ENCODE assay signal across 8 cellular contexts in the genomic region with DNA sequence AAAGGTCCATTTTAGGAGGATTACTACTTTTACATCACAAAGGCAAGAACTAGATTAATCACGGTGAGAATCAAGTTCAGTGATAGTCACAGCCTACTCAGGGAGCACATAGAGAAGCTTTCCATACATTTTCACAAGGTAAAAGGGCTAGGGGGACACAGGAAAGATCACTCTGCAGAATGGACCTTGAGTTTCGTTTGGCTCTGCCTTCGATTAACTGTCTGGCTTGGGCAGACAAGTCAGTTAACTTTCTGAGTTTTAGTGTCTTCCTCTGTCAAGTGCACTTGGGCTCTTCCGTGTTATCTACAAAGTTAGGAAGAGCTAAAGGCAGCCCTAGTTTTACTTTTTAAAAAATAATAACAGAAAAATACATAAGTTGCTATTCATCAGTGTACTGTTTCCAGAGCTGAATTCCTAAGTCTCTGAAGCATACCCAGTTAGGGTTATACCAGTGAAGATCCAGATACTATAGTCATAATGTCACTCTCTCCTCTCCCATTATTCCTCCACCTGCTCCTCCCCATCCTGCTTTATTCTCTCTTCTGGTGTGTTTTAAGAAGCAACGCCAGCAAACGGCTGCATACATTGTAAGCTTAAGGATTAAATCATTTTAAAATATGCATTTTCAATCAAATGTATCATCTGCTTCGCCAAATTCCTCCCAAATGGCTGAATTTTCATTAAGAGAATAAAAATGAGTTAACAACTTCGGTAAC. TPM values are rescaled to one million over a fixed set of nuclear protein-coding genes. Genes with fewer than 3 reads are reported as not detected.
DNase-seq lines count a peak whose midpoint lies in the region; ATAC-seq and TF ChIP-seq lines count a peak whose summit lies in the region.

No MANE protein-coding gene starts in this region.

- H3K27me3 ChIP-seq in Loucy (ENCODE audit: insufficient read depth, low read length, poor library complexity, severe bottlenecking) (no peaks in the 10 kb centered on the region), mammary epithelial cell (ENCODE audit: insufficient read depth, low read length) (no peaks in the 10 kb centered on the region), mesendoderm (ENCODE audit: insufficient read depth, low read length, poor library complexity) (no peaks in the 10 kb centered on the region), aorta (ENCODE audit: control insufficient read depth in 1 of 2, insufficient read depth in 2 of 2, low read length in 1 of 2) (no peaks in the 10 kb centered on the region)

- H3K4me1 ChIP-seq in Loucy (ENCODE audit: insufficient read depth, low read length, poor library complexity, severe bottlenecking) (peaks cover 57% of the 10 kb centered on the region), mammary epithelial cell (ENCODE audit: insufficient read depth, low read length) (peaks cover 7% of the 10 kb centered on the region), mesendoderm (ENCODE audit: control insufficient read depth, low read depth, low read length) (no peaks in the 10 kb centered on the region), aorta (ENCODE audit: control insufficient read depth in 1 of 2, insufficient read depth in 2 of 2, low read length in 2 of 2) (peaks cover 1 to 2% of the 10 kb centered on the region in 2 donors)

- peak overlapping the region; percentile 94 for H3K4me2 ChIP-seq in Loucy (ENCODE audit: low read depth, low read length, poor library complexity, severe bottlenecking)
- H3K4me2 ChIP-seq in mammary epithelial cell (ENCODE audit: insufficient read depth, low read depth, low read length) = peak overlapping the region; percentile 99
- peak overlapping the region; percentile 88 for H3K4me2 ChIP-seq in mesendoderm (ENCODE audit: low read length)

- H3F3A ChIP-seq in Loucy (ENCODE audit: low read depth) = no peaks in the 10 kb centered on the region

- H2AFZ ChIP-seq in Loucy (ENCODE audit: low read length) (no peak overlapping the region), mammary epithelial cell (ENCODE audit: low read depth, low read length) (peak overlapping the region; percentile 60)

- no peak overlapping the region for H3K23ac ChIP-seq in mesendoderm (ENCODE audit: low read length)

- peaks cover 76% of the 10 kb centered on the region for H4K20me1 ChIP-seq in Loucy (ENCODE audit: insufficient read depth, low read length, poor library complexity, severe bottlenecking)
- H4K20me1 ChIP-seq in mammary epithelial cell (ENCODE audit: insufficient read depth, low read length) = no peaks in the 10 kb centered on the region

- DNase-seq in EH (ENCODE audit: low read depth) (peak; percentile 45), mammary epithelial cell (peak; percentile 17), mesendoderm (no peak), aorta (no peak), Kasumi-1 (lab: John Stamatoyannopoulos, UW) (no peak)

- BruUV-seq in mammary epithelial cell (replicated peaks; lab: Mats Ljungman, UMichigan) = no TSS peak

- no peak overlapping the region for H2AK5ac ChIP-seq in mesendoderm (ENCODE audit: low read length)

- H4K8ac ChIP-seq in mesendoderm (ENCODE audit: low read depth, low read length) = no peak overlapping the region

- no peak for TF ChIP-seq CTCF in Loucy (conservative IDR thresholded peaks at IDR 0.05; ENCODE audit: low read length)
- no peak for TF ChIP-seq CTCF in mammary epithelial cell (conservative IDR thresholded peaks at IDR 0.05 in 1 of 2, IDR thresholded peaks at IDR 0.05 in 1 of 2; ENCODE audit: extremely low read depth in 1 of 2, insufficient read depth in 1 of 2, low read depth in 1 of 2, low read length in 2 of 2)

- peak overlapping the region; percentile 72 for H3K27ac ChIP-seq in mammary epithelial cell (ENCODE audit: insufficient read depth, low read depth, low read length)
- H3K27ac ChIP-seq in mesendoderm (ENCODE audit: low read depth, low read length) = no peak overlapping the region
- no peak overlapping the region for H3K27ac ChIP-seq in aorta (ENCODE audit: low read depth in 1 of 2, low read length in 2 of 2)

- no peak overlapping the region for H3K4ac ChIP-seq in mesendoderm (ENCODE audit: low read depth, low read length)

- dilution Hi-C loops in mammary epithelial cell (cut with HindIII; ENCODE audit: low sequenced_read_pairs) = no loop called here

- ATAC-seq in aorta (ENCODE audit: low FRiP score) (no peak), HG03139 (IDR thresholded peaks at IDR 0.05; ENCODE audit: unreplicated experiment) (no peak), GM21737 (IDR thresholded peaks at IDR 0.05; ENCODE audit: unreplicated experiment) (no peak)

- no peaks in the 10 kb centered on the region for H3K9me3 ChIP-seq in Loucy (ENCODE audit: insufficient read depth, low read depth, low read length)
- H3K9me3 ChIP-seq in mammary epithelial cell (replicated peaks; ENCODE audit: insufficient read depth, low read length) = no peaks in the 10 kb centered on the region
- H3K9me3 ChIP-seq in aorta (ENCODE audit: control insufficient read depth, low read length) = no peaks in the 10 kb centered on the region

- H2BK5ac ChIP-seq in mesendoderm (ENCODE audit: low read length) = no peak overlapping the region

- H4K5ac ChIP-seq in mesendoderm (ENCODE audit: low read length) = no peak overlapping the region

- H3K9ac ChIP-seq in Loucy (ENCODE audit: low read depth, low read length, poor library complexity, severe bottlenecking) (peak overlapping the region; percentile 92), mammary epithelial cell (ENCODE audit: insufficient read depth, low read length) (peak overlapping the region; percentile 75), mesendoderm (ENCODE audit: low read length) (peak overlapping the region; percentile 91)

- peak overlapping the region; percentile 79 for H3K56ac ChIP-seq in mesendoderm (ENCODE audit: low read length)

- no peaks in the 10 kb centered on the region for H3K9me2 ChIP-seq in Loucy (replicated peaks; ENCODE audit: low read depth, low read length)

- peak overlapping the region; percentile 83 for H3K4me3 ChIP-seq in Loucy (ENCODE audit: low read length, poor library complexity, severe bottlenecking)
- peak overlapping the region; percentile 78 to 95 (median 79) for H3K4me3 ChIP-seq in mammary epithelial cell (replicated peaks in 1 of 3; ENCODE audit: insufficient read depth in 1 of 3, low read depth in 2 of 3, low read length in 3 of 3)
- peak overlapping the region; percentile 87 for H3K4me3 ChIP-seq in mesendoderm (ENCODE audit: low read length)
- H3K4me3 ChIP-seq in aorta (ENCODE audit: low read length in 2 of 2) = peak overlapping the region; percentile 58 to 86

- H2BK15ac ChIP-seq in mesendoderm (replicated peaks; ENCODE audit: low read depth) = no peak overlapping the region

- no peak overlapping the region for H3K18ac ChIP-seq in mesendoderm (ENCODE audit: low read length)

- H3K36me3 ChIP-seq in Loucy (ENCODE audit: insufficient read depth, low read length) = no peaks in the 10 kb centered on the region
- no peaks in the 10 kb centered on the region for H3K36me3 ChIP-seq in mammary epithelial cell (ENCODE audit: insufficient read depth, low read length)
- H3K36me3 ChIP-seq in mesendoderm (ENCODE audit: control insufficient read depth, insufficient read depth, low read length) = no peaks in the 10 kb centered on the region
- no peaks in the 10 kb centered on the region for H3K36me3 ChIP-seq in aorta (ENCODE audit: control insufficient read depth in 1 of 2, insufficient read depth in 2 of 2, low read length in 1 of 2)

- in situ Hi-C loops in mammary epithelial cell (cut with MboI; ENCODE audit: low sequenced_read_pairs in 2 of 2) = no loop called here

- WGBS in mammary epithelial cell (ENCODE audit: low coverage, missing lambda C conversion rate) = 7% methylated on average over 8 of the region's 8 CpGs
- WGBS in mesendoderm (ENCODE audit: extremely low coverage, insufficient coverage, low lambda C conversion rate) = no CpG with 5 or more reads among the region's 8 CpGs
- WGBS in aorta, 2 donors = 5 to 6% methylated on average over 8 of the region's 8 CpGs

- H3K79me2 ChIP-seq in Loucy (ENCODE audit: insufficient read depth, low read length) (peaks cover 85% of the 10 kb centered on the region), mammary epithelial cell (ENCODE audit: insufficient read depth, low read length) (peaks cover 82% of the 10 kb centered on the region), mesendoderm (ENCODE audit: control insufficient read depth, insufficient read depth, low read length) (peaks cover 40% of the 10 kb centered on the region)

- peaks cover under 1% of the 10 kb centered on the region for H3K79me1 ChIP-seq in mesendoderm (ENCODE audit: low read length)

- CTCF ChIA-PET in mammary epithelial cell (lab: Charles Lee; ENCODE audit: low non-redundant PET) = interaction anchor here (0.7 kb wide), 1 partner anchor 19 kb away, joined by 4 read pairs; no protein-coding TSS in a partner anchor

- H2BK120ac ChIP-seq in mesendoderm (ENCODE audit: low read depth, low read length) = no peak overlapping the region

- intact Hi-C loops in mammary epithelial cell (cut with micrococcal nuclease) (no loop called here), aorta (cut with DNase I) (no loop called here)

RNA-seq across cellular contexts. Expression of a gene that starts 1.7 kb away (rescaled TPM):
- 10 to 100 TPM; 64.6 to 75.7 TPM for total RNA-seq in mammary epithelial cell
- polyA plus RNA-seq in mammary epithelial cell = 23.9 TPM
- polyA minus RNA-seq in mammary epithelial cell = 73.6 TPM
- 57.2 TPM for polyA plus RNA-seq in mesendoderm (2013, experiment 1 of 2)
- 58.5 TPM for polyA plus RNA-seq in mesendoderm (2013, experiment 2 of 2)
- total RNA-seq in aorta = 100 to 1,000 TPM in 1 of 2 donors, 10 to 100 TPM in 1; 63.5 to 120 TPM
- polyA plus RNA-seq in aorta = 10 to 100 TPM; 12.9 to 13.7 TPM

RNA-seq across cellular contexts. Expression of a gene that starts 2.5 kb away (rescaled TPM):
- total RNA-seq in mammary epithelial cell = 10 to 100 TPM; 34.7 to 42.1 TPM
- polyA plus RNA-seq in mammary epithelial cell = 22.4 TPM
- 33.5 TPM for polyA minus RNA-seq in mammary epithelial cell
- 9.5 TPM for polyA plus RNA-seq in mesendoderm (2013, experiment 1 of 2)
- 8.9 TPM for polyA plus RNA-seq in mesendoderm (2013, experiment 2 of 2)
- total RNA-seq in aorta = 10 to 100 TPM; 39.4 to 93.4 TPM
- polyA plus RNA-seq in aorta = 10 to 100 TPM; 23.2 to 24.9 TPM

Comparison
In these comparisons a context has a peak if more than half of its experiments do, and no peak if none do; other contexts are left out.
1. DNase-seq: peak in EH (single experiment) and mammary epithelial cell (single experiment); none in mesendoderm (single experiment), aorta (0 of 2) and Kasumi-1 (0 of 2).
2. Peak in every context shown above with its lines, with median percentiles within 50 percentile points of each other: H3K4me2 ChIP-seq, H3K4me3 ChIP-seq and H3K9ac ChIP-seq.